ENCODE assay signal across 8 cellular contexts in genomic region chr10:11685787-11686218, GRCh38. TPM values are rescaled to one million over a fixed set of nuclear protein-coding genes. Genes with fewer than 3 reads are reported as not detected.
DNase-seq lines count a peak whose midpoint lies in the region; ATAC-seq and TF ChIP-seq lines count a peak whose summit lies in the region.

No MANE protein-coding gene starts in this region.

- no TSS peak for BruUV-seq in Caco-2 (replicated peaks; lab: Mats Ljungman, UMichigan)

- H3K4me1 Mint-ChIP-seq in Caco-2 (ENCODE audit: low read depth, unreplicated experiment), result peaks cover 76% of the 10 kb centered on the region

- H3K9me3 Mint-ChIP-seq in Caco-2 (ENCODE audit: unreplicated experiment), result no peaks in the 10 kb centered on the region

- peak overlapping the region; percentile 99 for H3K27ac Mint-ChIP-seq in Caco-2 (ENCODE audit: unreplicated experiment)

- no peaks in the 10 kb centered on the region for H3K9me3 ChIP-seq in Caco-2
- H3K9me3 ChIP-seq in mucosa of descending colon, result no peaks in the 10 kb centered on the region

- H3K27me3 Mint-ChIP-seq in Caco-2 (ENCODE audit: insufficient read depth, unreplicated experiment), result no peaks in the 10 kb centered on the region

- peak overlapping the region; percentile 58 for H3K4me3 Mint-ChIP-seq in Caco-2 (ENCODE audit: unreplicated experiment)

- POLR2A ChIA-PET in Caco-2 (lab: Charles Lee), result interaction anchor here (0.5 to 1.0 kb wide), 4 partner anchors 31 to 74 kb away, joined by 3 to 4 read pairs (median 4); no protein-coding TSS in a partner anchor

- H3K36me3 Mint-ChIP-seq in Caco-2 (ENCODE audit: insufficient read depth, unreplicated experiment), result peaks cover 20% of the 10 kb centered on the region

- DNase-seq in Caco-2 (peak in 1 of 2 experiments; percentile 56), SIG-M5 (lab: John Stamatoyannopoulos, UW) (peak; percentile 20), cardiac fibroblast (ENCODE audit: low read depth in 2 of 2) (peak; percentile 60 to 61), mucosa of descending colon (peak; percentile 76 to 91 (median 88)), HuH-7.5 (ENCODE audit: low spot score) (no peak)

- peak; percentile 24 for ATAC-seq in HG03175 (IDR thresholded peaks at IDR 0.05; ENCODE audit: unreplicated experiment)
- ATAC-seq in mucosa of descending colon, result peak; percentile 49
- no peak for ATAC-seq in GM21526 (IDR thresholded peaks at IDR 0.05; ENCODE audit: low FRiP score, unreplicated experiment)
- ATAC-seq in HG02571 (IDR thresholded peaks at IDR 0.05; ENCODE audit: unreplicated experiment), result no peak

- TF ChIP-seq CTCF in Caco-2 (IDR thresholded peaks at IDR 0.05; ENCODE audit: insufficient read depth in 1 of 2, low read depth in 1 of 2, low read length in 1 of 2, severe bottlenecking in 1 of 2, unreplicated experiment in 1 of 2), result no peak
- no peak for TF ChIP-seq CTCF in cardiac fibroblast (IDR thresholded peaks at IDR 0.05; ENCODE audit: low read depth, low read length)
- TF ChIP-seq CTCF in mucosa of descending colon (IDR thresholded peaks at IDR 0.05), result no peak

- intact Hi-C loops in Caco-2 (cut with micrococcal nuclease; ENCODE audit: unreplicated experiment), result loop anchor here (2.0 kb wide), 3 partner anchors 31 to 83 kb away; no protein-coding TSS in a partner anchor
- intact Hi-C loops in mucosa of descending colon (cut with DNase I, micrococcal nuclease), result no loop called here

- CTCF ChIA-PET in Caco-2 (lab: Charles Lee), result no interaction called here

- no peaks in the 10 kb centered on the region for H3K27me3 ChIP-seq in Caco-2 (replicated peaks; ENCODE audit: control insufficient read depth, insufficient read depth, low read length)

- H3K4me1 ChIP-seq in Caco-2 (peaks cover 74% of the 10 kb centered on the region), mucosa of descending colon (ENCODE audit: low read depth) (peaks cover 35% of the 10 kb centered on the region)

- H3K4me3 ChIP-seq in Caco-2 (ENCODE audit: low read depth, low read length), result no peak overlapping the region
- no peak overlapping the region for H3K4me3 ChIP-seq in cardiac fibroblast (replicated peaks in 1 of 2; ENCODE audit: low read depth in 2 of 2, low read length in 2 of 2)
- no peak overlapping the region for H3K4me3 ChIP-seq in mucosa of descending colon

- H3K36me3 ChIP-seq in Caco-2 (ENCODE audit: control insufficient read depth, insufficient read depth, low read length) (no peaks in the 10 kb centered on the region), mucosa of descending colon (ENCODE audit: low read depth) (no peaks in the 10 kb centered on the region)

RNA-seq across cellular contexts. Expression of gene ECHDC3, which starts 56.4 kb away (rescaled TPM):
- total RNA-seq in Caco-2 (2022), result 27.9 and 30.1 TPM in 2 replicates
- total RNA-seq in mucosa of descending colon, result 1 to 10 TPM in 2 of 3 donors, under 1 TPM in 1; 0.43 to 9.4 (median 1.3) TPM

Comparison
In these comparisons a context has a peak if more than half of its experiments do, and no peak if none do; other contexts are left out.
1. ATAC-seq: peak in HG03175 (single experiment) and mucosa of descending colon (single experiment); none in GM21526 (single experiment) and HG02571 (single experiment).